1 cellular context compared by ENCODE assay signal in genomic region chr21:29349702-29350101, GRCh38.
TF ChIP-seq lines count a peak whose summit lies in the region.

No MANE protein-coding gene starts in this region.

TF ChIP-seq in HEK293, 187 proteins besides CTCF, POLR2A, EP300 and RAD21 (continued from another document):
- peak; percentile 24; the same call in 1 of the 2 replicates for TF ChIP-seq ZNF561 (tag by site-specific recombination; IDR thresholded peaks at IDR 0.05; ENCODE audit: borderline replicate concordance)
